In the genomic region with DNA sequence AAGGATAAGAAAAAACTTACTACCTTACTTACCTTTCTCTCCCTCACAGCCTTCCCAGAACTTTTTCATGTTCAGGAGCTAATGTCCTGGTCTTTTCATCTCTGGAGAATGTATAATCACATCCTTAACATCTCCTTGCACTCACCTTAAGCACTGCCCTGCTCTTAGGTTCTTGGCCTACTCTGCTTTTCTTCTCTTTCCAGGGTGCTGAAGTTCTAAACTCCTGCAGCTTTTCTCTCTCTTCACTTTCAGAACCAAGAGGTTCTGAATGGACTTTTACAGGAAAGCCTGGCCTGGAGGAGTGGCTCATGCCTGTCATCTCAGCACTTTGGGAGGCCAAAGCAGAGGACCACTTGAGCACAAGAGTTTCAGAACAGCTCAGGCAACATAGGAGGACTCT, we compare ENCODE assay signal across 32 cellular contexts.
"Had no signal": no experiment of that assay in that cellular context is flagged by ENCODE, and none has a peak within 500 bp of the region (broad histone marks: within the 10 kb centered on the region; RNA-seq: fewer than 3 reads in every experiment).

No MANE protein-coding gene starts in this region.

- H3K36me3 Mint-ChIP-seq: activated CD8-positive, alpha-beta memory T cell treated with anti-CD3 and anti-CD28 coated beads, Interleukin-2, amount 10 ng/mL, durations not matched to agents 7 days and 5 days; activated naive CD4-positive, alpha-beta T cell treated with anti-CD3 and anti-CD28 coated beads, Interleukin-2, amount 10 ng/mL, durations not matched to agents 7 days and 5 days; activated naive CD4-positive, alpha-beta T cell treated with anti-CD3 and anti-CD28 coated beads, Interleukin-2, amount 50 U/mL, for 72 hours; activated naive CD8-positive, alpha-beta T cell treated with anti-CD3 and anti-CD28 coated beads, Interleukin-2, amount 10 ng/mL, durations not matched to agents 7 days and 5 days had no signal

- H3K4me3 ChIP-seq: coronary artery, esophagus muscularis mucosa, gastrocnemius medialis, heart left ventricle had no signal

- DNase-seq: activated CD4-positive, alpha-beta memory T cell treated with anti-CD3 and anti-CD28 coated beads for 36 hours; activated CD4-positive, alpha-beta T cell treated with anti-CD3 and anti-CD28 coated beads for 36 hours; activated CD4-positive, alpha-beta T cell treated with anti-CD3 and anti-CD28 coated beads, Interleukin-2, amount 10 ng/mL, durations not matched to agents 24 days and 14 days; activated CD4-positive, CD25-positive, alpha-beta regulatory T cell; activated CD4-positive, CD25-positive, alpha-beta regulatory T cell treated with anti-CD3 and anti-CD28 coated beads, Interleukin-2, amount 50 U/mL, for 72 hours; activated CD8-positive, alpha-beta memory T cell treated with anti-CD3 and anti-CD28 coated beads, Interleukin-2, amount 10 ng/mL, durations not matched to agents 7 days and 5 days; activated CD8-positive, alpha-beta memory T cell treated with anti-CD3 and anti-CD28 coated beads, Interleukin-2, amount 50 U/mL, for 4 hours; activated CD8-positive, alpha-beta T cell treated with anti-CD3 and anti-CD28 coated beads, Interleukin-2, amount 10 ng/mL, durations not matched to agents 7 days and 5 days; activated effector memory CD4-positive, alpha-beta T cell treated with anti-CD3 and anti-CD28 coated beads, Interleukin-2, amount 50 U/mL, for 16 hours; activated naive CD4-positive, alpha-beta T cell treated with anti-CD3 and anti-CD28 coated beads, Interleukin-2, amount 10 ng/mL, durations not matched to agents 7 days and 5 days; activated naive CD8-positive, alpha-beta T cell treated with anti-CD3 and anti-CD28 coated beads, Interleukin-2, amount 10 ng/mL, durations not matched to agents 7 days and 5 days; activated T-cell treated with anti-CD3 and anti-CD28 coated beads, Interleukin-2, amount 50 U/mL, for 1 hour; activated T-cell treated with anti-CD3 and anti-CD28 coated beads, Interleukin-2, amount 50 U/mL, for 48 hours; anterior cingulate cortex; brain microvascular endothelial cell; effector CD4-positive, alpha-beta T cell; effector memory CD8-positive, alpha-beta T cell; erythroblast; foreskin keratinocyte; gastrocnemius medialis; glutamatergic neuron; heart left ventricle; T-cell; T-helper 9 cell had no signal

- H3K27me3 ChIP-seq: brain microvascular endothelial cell, esophagus muscularis mucosa, foreskin keratinocyte, gastrocnemius medialis, heart left ventricle had no signal

- H3K9me3 ChIP-seq: esophagus muscularis mucosa, gastrocnemius medialis, heart left ventricle had no signal

- H3K9me3 Mint-ChIP-seq: activated CD4-positive, alpha-beta memory T cell treated with anti-CD3 and anti-CD28 coated beads for 36 hours; activated CD4-positive, alpha-beta T cell treated with anti-CD3 and anti-CD28 coated beads, Interleukin-2, amount 10 ng/mL, durations not matched to agents 24 days and 14 days; activated naive CD4-positive, alpha-beta T cell treated with anti-CD3 and anti-CD28 coated beads, Interleukin-2, amount 10 ng/mL, durations not matched to agents 7 days and 5 days; activated naive CD4-positive, alpha-beta T cell treated with anti-CD3 and anti-CD28 coated beads, Interleukin-2, amount 50 U/mL, for 72 hours; activated naive CD8-positive, alpha-beta T cell treated with anti-CD3 and anti-CD28 coated beads, Interleukin-2, amount 10 ng/mL, durations not matched to agents 7 days and 5 days; activated T-helper 1 cell treated with anti-CD3 and anti-CD28 coated beads, Interleukin-12 subunit alpha, Interleukin-12 subunit beta, Interleukin-2, Interleukin-4 antibody, amounts not matched to agents 30 ng/mL and 10 ng/mL and 1 ng/mL, durations not matched to agents 14 hours and 24 hours and 36 hours; activated T-helper 2 cell treated with anti-CD3 and anti-CD28 coated beads, Interferon-gamma antibody, Interleukin-2, Interleukin-4, amounts not matched to agents 10 μg/mL and 5 μg/mL and 100 μg/mL, durations not matched to agents 14 hours and 24 hours and 36 hours; central memory CD8-positive, alpha-beta T cell; dendritic cell treated with granulocyte-macrophage colony-stimulating factor and Interleukin-4, amounts not matched to agents 40 ng/mL and 50 ng/mL, for 4 days; effector memory CD8-positive, alpha-beta T cell; T-cell; T-helper 1 cell treated with Interleukin-12 subunit alpha and Interleukin-12 subunit beta and Interleukin-4 antibody, amounts not matched to agents 30 μg/mL and 1 μg/mL, for 36 hours had no signal

- ATAC-seq: activated CD4-positive, alpha-beta T cell treated with anti-CD3 and anti-CD28 coated beads for 36 hours; activated CD8-positive, alpha-beta memory T cell treated with anti-CD3 and anti-CD28 coated beads, Interleukin-2, amount 10 ng/mL, durations not matched to agents 7 days and 5 days; activated CD8-positive, alpha-beta T cell treated with anti-CD3 and anti-CD28 coated beads, Interleukin-2, amount 10 ng/mL, durations not matched to agents 7 days and 5 days; activated naive CD4-positive, alpha-beta T cell treated with anti-CD3 and anti-CD28 coated beads, Interleukin-2, amount 50 U/mL, for 72 hours; effector memory CD8-positive, alpha-beta T cell; foreskin keratinocyte; gastrocnemius medialis; heart left ventricle; T-cell had no signal

- H3K4me1 ChIP-seq: esophagus muscularis mucosa, foreskin keratinocyte, gastrocnemius medialis, heart left ventricle had no signal

- H3K27ac Mint-ChIP-seq: activated CD4-positive, alpha-beta memory T cell treated with anti-CD3 and anti-CD28 coated beads for 36 hours; activated CD4-positive, alpha-beta T cell treated with anti-CD3 and anti-CD28 coated beads for 36 hours; activated CD4-positive, alpha-beta T cell treated with anti-CD3 and anti-CD28 coated beads, Interleukin-2, amount 10 ng/mL, durations not matched to agents 24 days and 14 days; activated CD8-positive, alpha-beta memory T cell treated with anti-CD3 and anti-CD28 coated beads, Interleukin-2, amount 10 ng/mL, durations not matched to agents 7 days and 5 days; activated CD8-positive, alpha-beta T cell treated with anti-CD3 and anti-CD28 coated beads, Interleukin-2, amount 10 ng/mL, durations not matched to agents 7 days and 5 days; activated naive CD4-positive, alpha-beta T cell treated with anti-CD3 and anti-CD28 coated beads, Interleukin-2, amount 10 ng/mL, durations not matched to agents 7 days and 5 days; activated naive CD4-positive, alpha-beta T cell treated with anti-CD3 and anti-CD28 coated beads, Interleukin-2, amount 50 U/mL, for 72 hours; activated naive CD8-positive, alpha-beta T cell treated with anti-CD3 and anti-CD28 coated beads, Interleukin-2, amount 10 ng/mL, durations not matched to agents 7 days and 5 days; activated T-helper 1 cell treated with anti-CD3 and anti-CD28 coated beads, Interleukin-12 subunit alpha, Interleukin-12 subunit beta, Interleukin-2, Interleukin-4 antibody, amounts not matched to agents 30 ng/mL and 10 ng/mL and 1 ng/mL, durations not matched to agents 14 hours and 24 hours and 36 hours; activated T-helper 2 cell treated with anti-CD3 and anti-CD28 coated beads, Interferon-gamma antibody, Interleukin-2, Interleukin-4, amounts not matched to agents 10 μg/mL and 5 μg/mL and 100 μg/mL, durations not matched to agents 14 hours and 24 hours and 36 hours; dendritic cell treated with granulocyte-macrophage colony-stimulating factor and Interleukin-4, amounts not matched to agents 40 ng/mL and 50 ng/mL, for 4 days; effector memory CD8-positive, alpha-beta T cell; T-cell; T-helper 1 cell treated with Interleukin-12 subunit alpha and Interleukin-12 subunit beta and Interleukin-4 antibody, amounts not matched to agents 30 μg/mL and 1 μg/mL, for 36 hours had no signal

- H3K4me1 Mint-ChIP-seq: activated CD4-positive, alpha-beta T cell treated with anti-CD3 and anti-CD28 coated beads for 36 hours; activated CD4-positive, alpha-beta T cell treated with anti-CD3 and anti-CD28 coated beads, Interleukin-2, amount 10 ng/mL, durations not matched to agents 24 days and 14 days; activated CD8-positive, alpha-beta memory T cell treated with anti-CD3 and anti-CD28 coated beads, Interleukin-2, amount 10 ng/mL, durations not matched to agents 7 days and 5 days; activated naive CD4-positive, alpha-beta T cell treated with anti-CD3 and anti-CD28 coated beads, Interleukin-2, amount 10 ng/mL, durations not matched to agents 7 days and 5 days; activated naive CD8-positive, alpha-beta T cell treated with anti-CD3 and anti-CD28 coated beads, Interleukin-2, amount 10 ng/mL, durations not matched to agents 7 days and 5 days; central memory CD8-positive, alpha-beta T cell; T-cell had no signal

- H3K27ac ChIP-seq: brain microvascular endothelial cell, coronary artery, esophagus muscularis mucosa, foreskin keratinocyte, gastrocnemius medialis, heart left ventricle had no signal

- H3K36me3 ChIP-seq: brain microvascular endothelial cell, esophagus muscularis mucosa, gastrocnemius medialis, heart left ventricle had no signal

- H3K27me3 Mint-ChIP-seq: activated CD4-positive, alpha-beta memory T cell treated with anti-CD3 and anti-CD28 coated beads for 36 hours; activated CD4-positive, alpha-beta T cell treated with anti-CD3 and anti-CD28 coated beads for 36 hours; activated CD4-positive, alpha-beta T cell treated with anti-CD3 and anti-CD28 coated beads, Interleukin-2, amount 10 ng/mL, durations not matched to agents 24 days and 14 days; activated CD8-positive, alpha-beta memory T cell treated with anti-CD3 and anti-CD28 coated beads, Interleukin-2, amount 10 ng/mL, durations not matched to agents 7 days and 5 days; activated naive CD4-positive, alpha-beta T cell treated with anti-CD3 and anti-CD28 coated beads, Interleukin-2, amount 10 ng/mL, durations not matched to agents 7 days and 5 days; activated naive CD8-positive, alpha-beta T cell treated with anti-CD3 and anti-CD28 coated beads, Interleukin-2, amount 10 ng/mL, durations not matched to agents 7 days and 5 days; central memory CD8-positive, alpha-beta T cell; dendritic cell treated with granulocyte-macrophage colony-stimulating factor and Interleukin-4, amounts not matched to agents 40 ng/mL and 50 ng/mL, for 4 days; effector memory CD8-positive, alpha-beta T cell; T-cell had no signal

- H3K4me3 Mint-ChIP-seq: activated CD4-positive, alpha-beta memory T cell treated with anti-CD3 and anti-CD28 coated beads for 36 hours; activated CD4-positive, alpha-beta T cell treated with anti-CD3 and anti-CD28 coated beads for 36 hours; activated CD4-positive, alpha-beta T cell treated with anti-CD3 and anti-CD28 coated beads, Interleukin-2, amount 10 ng/mL, durations not matched to agents 24 days and 14 days; activated CD8-positive, alpha-beta memory T cell treated with anti-CD3 and anti-CD28 coated beads, Interleukin-2, amount 10 ng/mL, durations not matched to agents 7 days and 5 days; activated CD8-positive, alpha-beta T cell treated with anti-CD3 and anti-CD28 coated beads, Interleukin-2, amount 10 ng/mL, durations not matched to agents 7 days and 5 days; activated naive CD4-positive, alpha-beta T cell treated with anti-CD3 and anti-CD28 coated beads, Interleukin-2, amount 10 ng/mL, durations not matched to agents 7 days and 5 days; activated naive CD8-positive, alpha-beta T cell treated with anti-CD3 and anti-CD28 coated beads, Interleukin-2, amount 10 ng/mL, durations not matched to agents 7 days and 5 days; activated T-helper 1 cell treated with anti-CD3 and anti-CD28 coated beads, Interleukin-12 subunit alpha, Interleukin-12 subunit beta, Interleukin-2, Interleukin-4 antibody, amounts not matched to agents 30 ng/mL and 10 ng/mL and 1 ng/mL, durations not matched to agents 14 hours and 24 hours and 36 hours; central memory CD8-positive, alpha-beta T cell; dendritic cell treated with granulocyte-macrophage colony-stimulating factor and Interleukin-4, amounts not matched to agents 40 ng/mL and 50 ng/mL, for 4 days; effector memory CD8-positive, alpha-beta T cell; T-cell; T-helper 1 cell treated with Interleukin-12 subunit alpha and Interleukin-12 subunit beta and Interleukin-4 antibody, amounts not matched to agents 30 μg/mL and 1 μg/mL, for 36 hours had no signal
